ENCODE assay signal across 9 cellular contexts in the genomic region with DNA sequence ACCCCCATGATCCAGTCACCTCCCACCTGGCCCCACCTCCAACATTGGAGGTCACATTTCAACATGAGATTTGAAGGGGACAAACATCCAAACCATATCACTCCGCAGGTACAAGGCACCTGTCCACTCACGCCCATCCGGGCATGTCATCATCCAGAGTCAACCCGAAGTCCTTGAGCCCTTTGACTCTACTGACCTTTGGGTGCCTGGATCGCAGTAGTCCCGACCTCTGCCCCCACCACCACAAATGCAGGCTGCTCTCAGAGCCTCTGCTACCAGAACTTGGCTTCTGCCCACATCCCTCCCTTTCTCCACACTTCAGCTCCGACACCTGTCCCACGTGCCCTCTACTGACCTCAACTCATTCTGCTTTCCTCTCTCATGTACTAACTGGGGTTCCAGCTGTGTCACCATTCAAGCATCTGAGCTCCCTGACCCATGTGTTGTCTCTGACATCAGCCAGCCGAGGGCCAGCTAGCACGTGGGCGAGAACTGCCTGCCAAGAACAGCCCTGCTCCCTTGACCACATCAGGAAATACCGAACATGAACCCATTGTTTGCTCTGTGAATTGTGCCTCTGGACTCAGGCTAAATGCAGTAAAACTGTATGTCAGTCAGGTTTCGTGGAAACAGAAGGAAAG.
DNase-seq lines count a peak whose midpoint lies in the region; ATAC-seq and TF ChIP-seq lines count a peak whose summit lies in the region.
"Had no signal": no experiment of that assay in that cellular context is flagged by ENCODE, and none has a peak within 500 bp of the region (broad histone marks: within the 10 kb centered on the region; RNA-seq: fewer than 3 reads in every experiment).

No MANE protein-coding gene starts in this region.

- H3K27ac Mint-ChIP-seq in endothelial cell (ENCODE audit: unreplicated experiment) = peak overlapping the region; percentile 59

- no peaks in the 10 kb centered on the region for H3K9me3 Mint-ChIP-seq in endothelial cell (ENCODE audit: unreplicated experiment)

- no peak overlapping the region for H3K4me3 Mint-ChIP-seq in endothelial cell (ENCODE audit: unreplicated experiment)

- no peak for TF ChIP-seq CTCF in AG09319 (IDR thresholded peaks at IDR 0.05; ENCODE audit: low read depth, low read length)
- no peak for TF ChIP-seq CTCF in endothelial cell (IDR thresholded peaks at IDR 0.05; ENCODE audit: unreplicated experiment)

- H3K4me1 Mint-ChIP-seq in endothelial cell (ENCODE audit: unreplicated experiment) = peaks cover 26% of the 10 kb centered on the region

- no peak for ATAC-seq in GM18505 (IDR thresholded peaks at IDR 0.05; ENCODE audit: unreplicated experiment)

- in situ Hi-C loops in ACHN (cut with HindIII; ENCODE audit: low pct_ligation_motif_present, low pct_unique_long_range_greater_than_20kb, low sequenced_read_pairs) = no loop called here

- DNase-seq in AG09319 (ENCODE audit: extremely low read depth, low read depth) (peak; percentile 62), NCI-H2196 treated with DMSO at 0.1 percent for 48 hours (lab: John Stamatoyannopoulos, UW; ENCODE audit: unreplicated experiment) (peak; percentile 99), endothelial cell (ENCODE audit: low spot score) (peak; percentile 11), midbrain (lab: John Stamatoyannopoulos, UW) (peak; percentile 86), ACHN (no peak), ecto neural progenitor cell (ENCODE audit: low spot score) (no peak)
- DNase-seq in activated effector memory CD4-positive, alpha-beta T cell treated with anti-CD3 and anti-CD28 coated beads, Interleukin-2, amount 50 U/mL, for 16 hours = no peak
- DNase-seq: activated naive CD4-positive, alpha-beta T cell treated with Interleukin-2 at 50 U/mL for 16 hours had no signal

- TF ChIP-seq POLR2A in GM18505 (IDR thresholded peaks at IDR 0.05; ENCODE audit: borderline replicate concordance, extremely low read depth, insufficient read depth, insufficient read length) = no peak

- H3K27me3 Mint-ChIP-seq in endothelial cell (ENCODE audit: unreplicated experiment) = peaks cover 5% of the 10 kb centered on the region

- no peaks in the 10 kb centered on the region for H3K36me3 Mint-ChIP-seq in endothelial cell (ENCODE audit: low read depth, unreplicated experiment)

Comparison
In these comparisons a context has a peak if more than half of its experiments do, and no peak if none do; other contexts are left out.
1. DNase-seq: peak in AG09319 (single experiment), NCI-H2196 treated with DMSO at 0.1 percent for 48 hours (single experiment), endothelial cell (single experiment) and midbrain (single experiment); none in ACHN (single experiment), activated effector memory CD4-positive, alpha-beta T cell treated with anti-CD3 and anti-CD28 coated beads, Interleukin-2, amount 50 U/mL, for 16 hours (single experiment) and ecto neural progenitor cell (single experiment).